In the genomic region with DNA sequence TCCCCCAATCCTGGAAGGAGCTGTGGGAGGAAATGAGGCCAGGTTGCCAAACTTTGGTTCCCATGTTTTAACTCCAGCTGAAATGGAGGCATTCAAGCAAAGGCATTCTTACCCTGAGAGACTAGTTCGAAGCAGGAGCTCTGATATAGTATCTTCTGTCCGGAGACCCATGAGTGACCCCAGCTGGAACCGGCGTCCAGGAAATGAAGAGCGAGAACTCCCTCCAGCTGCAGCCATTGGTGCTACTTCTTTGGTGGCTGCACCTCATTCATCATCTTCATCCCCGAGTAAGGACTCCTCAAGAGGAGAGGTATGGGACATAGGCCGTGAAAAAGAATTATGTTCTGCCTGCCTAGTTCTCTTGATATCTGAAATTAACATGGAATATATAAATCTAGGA, we compare ENCODE assay signal across 22 cellular contexts.
"Had no signal": no experiment of that assay in that cellular context is flagged by ENCODE, and none has a peak within 500 bp of the region (broad histone marks: within the 10 kb centered on the region; RNA-seq: fewer than 3 reads in every experiment).

No MANE protein-coding gene starts in this region.

- H3K4me3 Mint-ChIP-seq: activated CD8-positive, alpha-beta T cell treated with anti-CD3 and anti-CD28 coated beads, Interleukin-2, amount 10 ng/mL, durations not matched to agents 7 days and 5 days; activated naive CD8-positive, alpha-beta T cell; activated T-cell treated with anti-CD3 and anti-CD28 coated beads, Interleukin-2, amount 50 U/mL, for 72 hours; brain; natural killer cell treated with Interleukin-12 subunit alpha and Interleukin-12 subunit beta and Interleukin-15 and Interleukin-18, amount 100 ng/mL, for 72 hours; T-helper 1 cell treated with Interleukin-12 subunit alpha and Interleukin-12 subunit beta and Interleukin-4 antibody, amounts not matched to agents 30 μg/mL and 1 μg/mL, for 36 hours had no signal

- H3K9me3 ChIP-seq: gastroesophageal sphincter, heart right ventricle, prostate gland had no signal

- H3K4me1 Mint-ChIP-seq: brain had no signal

- H3K27me3 Mint-ChIP-seq: activated naive CD8-positive, alpha-beta T cell; natural killer cell treated with Interleukin-12 subunit alpha and Interleukin-12 subunit beta and Interleukin-15 and Interleukin-18, amount 100 ng/mL, for 72 hours had no signal

- DNase-seq: activated CD4-positive, alpha-beta T cell treated with anti-CD3 and anti-CD28 coated beads for 4 hours; activated CD8-positive, alpha-beta memory T cell treated with anti-CD3 and anti-CD28 coated beads, Interleukin-2, amount 50 U/mL, for 4 hours; activated CD8-positive, alpha-beta T cell treated with anti-CD3 and anti-CD28 coated beads, Interleukin-2, amount 10 ng/mL, durations not matched to agents 7 days and 5 days; activated gamma-delta T cell treated with Interleukin-2 at 50 U/mL for 16 hours; activated T-cell treated with anti-CD3 and anti-CD28 coated beads, Interleukin-2, amount 50 U/mL, for 72 hours; dorsolateral prefrontal cortex; heart right ventricle; islet precursor cell; left ventricle myocardium superior; mesenchymal stem cell; right cardiac atrium; small intestine; stimulated activated CD4-positive, alpha-beta T cell treated with anti-CD3 and anti-CD28 coated beads, Interleukin-4, amount 100 ng/mL, for 4 hours; stimulated activated CD8-positive, alpha-beta memory T cell treated with anti-CD3 and anti-CD28 coated beads, Interleukin-4, amount 100 ng/mL, for 48 hours; stimulated activated naive CD8-positive, alpha-beta T cell treated with anti-CD3 and anti-CD28 coated beads, Interleukin-15, Interleukin-2, amounts not matched to agents 100 U/mL and 50 U/mL, for 24 hours; trophoblast cell had no signal

- H3K9me3 Mint-ChIP-seq: activated T-cell treated with anti-CD3 and anti-CD28 coated beads, Interleukin-2, amount 50 U/mL, for 72 hours; brain; natural killer cell treated with Interleukin-12 subunit alpha and Interleukin-12 subunit beta and Interleukin-15 and Interleukin-18, amount 100 ng/mL, for 72 hours; T-helper 1 cell treated with Interleukin-12 subunit alpha and Interleukin-12 subunit beta and Interleukin-4 antibody, amounts not matched to agents 30 μg/mL and 1 μg/mL, for 36 hours had no signal

- H3K27ac Mint-ChIP-seq: activated CD8-positive, alpha-beta T cell treated with anti-CD3 and anti-CD28 coated beads, Interleukin-2, amount 10 ng/mL, durations not matched to agents 7 days and 5 days; activated naive CD8-positive, alpha-beta T cell; activated T-cell treated with anti-CD3 and anti-CD28 coated beads, Interleukin-2, amount 50 U/mL, for 72 hours; natural killer cell treated with Interleukin-12 subunit alpha and Interleukin-12 subunit beta and Interleukin-15 and Interleukin-18, amount 100 ng/mL, for 72 hours; T-helper 1 cell treated with Interleukin-12 subunit alpha and Interleukin-12 subunit beta and Interleukin-4 antibody, amounts not matched to agents 30 μg/mL and 1 μg/mL, for 36 hours had no signal

- H3K27me3 ChIP-seq: dorsolateral prefrontal cortex, gastroesophageal sphincter, heart right ventricle had no signal

- H3K4me1 ChIP-seq: gastroesophageal sphincter, heart right ventricle, prostate gland had no signal

- H3K36me3 ChIP-seq: prostate gland had no signal

- H3K27ac ChIP-seq: dorsolateral prefrontal cortex, gastroesophageal sphincter, heart right ventricle, prostate gland had no signal

- H3K4me3 ChIP-seq: dorsolateral prefrontal cortex, gastroesophageal sphincter, heart right ventricle, prostate gland had no signal
